ENCODE assay signal across 8 cellular contexts in the genomic region with DNA sequence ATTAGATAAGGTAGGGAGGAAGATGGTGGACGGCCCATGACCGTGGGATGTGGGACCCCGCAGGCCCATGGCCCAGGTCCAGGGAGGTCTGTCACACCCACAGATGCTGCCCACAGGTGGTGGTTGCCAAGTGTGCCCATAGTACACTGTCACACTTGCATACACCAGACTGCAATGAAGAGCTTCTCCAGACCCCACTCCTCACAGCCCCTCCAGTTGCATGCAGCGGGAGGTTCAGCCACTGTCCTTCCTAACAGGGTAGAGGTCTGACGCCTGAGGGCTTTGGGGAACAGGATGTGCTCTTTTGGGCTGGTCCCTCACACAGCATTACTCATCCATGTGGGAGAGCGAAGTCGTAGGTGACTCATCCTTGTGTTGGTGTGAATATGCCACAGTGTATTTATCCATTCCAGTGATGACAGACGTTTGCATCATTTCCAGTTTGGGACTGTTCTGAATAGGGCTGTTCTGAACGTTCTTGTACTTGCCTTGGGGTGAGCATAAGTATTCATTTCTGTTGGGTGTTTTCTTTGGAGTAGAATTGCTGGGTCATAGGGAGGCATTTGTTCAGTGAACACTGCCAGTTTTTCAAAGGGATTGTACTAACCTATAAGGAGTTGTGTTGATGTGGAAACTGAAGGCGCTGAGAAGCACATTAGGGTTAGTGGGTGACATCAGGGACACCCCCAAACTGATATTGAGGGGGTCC. TPM values are rescaled to one million over a fixed set of nuclear protein-coding genes. Genes with fewer than 3 reads are reported as not detected.
A peak's percentile ranks its signal among the peaks of the same experiment; 100 is the strongest.
DNase-seq lines count a peak whose midpoint lies in the region; ATAC-seq and TF ChIP-seq lines count a peak whose summit lies in the region.

No MANE protein-coding gene starts in this region.

- TF ChIP-seq POLR2A in GM18505 (IDR thresholded peaks at IDR 0.05; ENCODE audit: borderline replicate concordance, extremely low read depth, insufficient read depth, insufficient read length), result no peak

- H3K27me3 ChIP-seq in heart right ventricle, result no peaks in the 10 kb centered on the region

- DNase-seq in Right ventricle myocardium inferior (ENCODE audit: missing footprints) (no peak), cardiac septum (ENCODE audit: low spot score) (no peak), NCI-H69 (lab: John Stamatoyannopoulos, UW) (peak; percentile 72), heart right ventricle (no peak), NCI-H510A (lab: John Stamatoyannopoulos, UW) (no peak)
- DNase-seq in activated T-helper 9 cell treated with anti-CD3 and anti-CD28 coated beads, Interleukin-2, amount 50 U/mL, for 16 hours (ENCODE audit: low read depth), result peak; percentile 36
- DNase-seq in stimulated activated CD4-positive, alpha-beta T cell treated with anti-CD3 and anti-CD28 coated beads, Interleukin-12 subunit alpha, Interleukin-12 subunit beta, amount 100 ng/mL, for 48 hours (ENCODE audit: low read depth in 2 of 3, low spot score in 1 of 3), result peak; percentile 55 to 65 (median 58)

- 43 to 46% methylated on average over 10 of the region's 10 CpGs for WGBS in heart right ventricle, 2 donors

- H3K27ac ChIP-seq in heart right ventricle, result peak overlapping the region in 4 of 10 donors; percentile 13 to 72 (median 44)

- no peak overlapping the region for H3K4me3 ChIP-seq in heart right ventricle

- no peaks in the 10 kb centered on the region for H3K36me3 ChIP-seq in heart right ventricle

- intact Hi-C loops in Right ventricle myocardium inferior (cut with DNase I), result no loop called here
- intact Hi-C loops in cardiac septum (cut with DNase I), result loop anchor here (5.0 kb wide), 1 partner anchor 185 kb away; no protein-coding TSS in a partner anchor
- intact Hi-C loops in heart right ventricle (cut with DNase I), result no loop called here

- ATAC-seq in Right ventricle myocardium inferior (peak; percentile 92), heart right ventricle (peak; percentile 57 to 95 (median 87)), GM18505 (IDR thresholded peaks at IDR 0.05; ENCODE audit: unreplicated experiment) (no peak)

- no peak for TF ChIP-seq CTCF in heart right ventricle (IDR thresholded peaks at IDR 0.05)

- peaks cover 2 to 30% (median 23%) of the 10 kb centered on the region in 9 donors for H3K4me1 ChIP-seq in heart right ventricle

- no peaks in the 10 kb centered on the region for H3K9me3 ChIP-seq in heart right ventricle

RNA-seq across cellular contexts. Expression of a gene that starts 10.1 kb away (rescaled TPM):
- 174 TPM for total RNA-seq in Right ventricle myocardium inferior
- total RNA-seq in cardiac septum, result 386 TPM
- 100 to 1,000 TPM; 203 to 462 (median 276) TPM for total RNA-seq in heart right ventricle
- 100 to 1,000 TPM in 1 of 2 donors, 10 to 100 TPM in 1; 83.1 to 250 TPM for polyA plus RNA-seq in heart right ventricle

RNA-seq across cellular contexts. Expression of a gene that starts 42.3 kb away (rescaled TPM):
- total RNA-seq in Right ventricle myocardium inferior, result 132 TPM
- 102 TPM for total RNA-seq in cardiac septum
- 100 to 1,000 TPM in 3 of 10 donors, 10 to 100 TPM in 7; 54.6 to 141 (median 78.0) TPM for total RNA-seq in heart right ventricle
- 100 to 1,000 TPM; 161 to 167 TPM for polyA plus RNA-seq in heart right ventricle

Comparison
In these comparisons a context has a peak if more than half of its experiments do, and no peak if none do; other contexts are left out.
1. DNase-seq: peak in NCI-H69 (single experiment), activated T-helper 9 cell treated with anti-CD3 and anti-CD28 coated beads, Interleukin-2, amount 50 U/mL, for 16 hours (single experiment) and stimulated activated CD4-positive, alpha-beta T cell treated with anti-CD3 and anti-CD28 coated beads, Interleukin-12 subunit alpha, Interleukin-12 subunit beta, amount 100 ng/mL, for 48 hours (3 of 3); none in Right ventricle myocardium inferior (single experiment), cardiac septum (single experiment), heart right ventricle (0 of 2) and NCI-H510A (single experiment).